In genomic region chr17:8012045-8012580, GRCh38 we compare ENCODE assay signal across 8 cellular contexts. TPM values are rescaled to one million over a fixed set of nuclear protein-coding genes. Genes with fewer than 3 reads are reported as not detected.
"Had no signal": no experiment of that assay in that cellular context is flagged by ENCODE, and none has a peak within 500 bp of the region (broad histone marks: within the 10 kb centered on the region; RNA-seq: fewer than 3 reads in every experiment).

No MANE protein-coding gene starts in this region.

- H3K4me3 Mint-ChIP-seq: GM23338 had no signal

- H3K4me3 ChIP-seq: GM23338 had no signal

- H3K4me2 ChIP-seq: GM23338, KMS-11 had no signal

- H3K27ac Mint-ChIP-seq: GM23338, IgD-negative memory B cell had no signal

- H2AFZ ChIP-seq: GM23338 had no signal

- H3K9ac ChIP-seq: KMS-11 had no signal

- H3K27ac ChIP-seq: HL-60, KMS-11 had no signal

- H3K36me3 Mint-ChIP-seq: IgD-negative memory B cell had no signal

- DNase-seq: HCEC 1CT, KBM-7 had no signal

- ATAC-seq: GM23338, HepG2 had no signal

- H3K9me3 Mint-ChIP-seq: GM23338, IgD-negative memory B cell had no signal

RNA-seq across cellular contexts. Expression of gene GUCY2D, which starts 9.7 kb away (rescaled TPM):
- total RNA-seq: HepG2, HT1080 had no signal
- polyA plus RNA-seq: HepG2 had no signal

RNA-seq across cellular contexts. Expression of gene ALOX15B, which starts 26.7 kb away (rescaled TPM):
- total RNA-seq: HepG2, HT1080 had no signal
- polyA plus RNA-seq: HepG2, IgD-negative memory B cell had no signal
